5 cellular contexts compared by ENCODE assay signal in the genomic region with DNA sequence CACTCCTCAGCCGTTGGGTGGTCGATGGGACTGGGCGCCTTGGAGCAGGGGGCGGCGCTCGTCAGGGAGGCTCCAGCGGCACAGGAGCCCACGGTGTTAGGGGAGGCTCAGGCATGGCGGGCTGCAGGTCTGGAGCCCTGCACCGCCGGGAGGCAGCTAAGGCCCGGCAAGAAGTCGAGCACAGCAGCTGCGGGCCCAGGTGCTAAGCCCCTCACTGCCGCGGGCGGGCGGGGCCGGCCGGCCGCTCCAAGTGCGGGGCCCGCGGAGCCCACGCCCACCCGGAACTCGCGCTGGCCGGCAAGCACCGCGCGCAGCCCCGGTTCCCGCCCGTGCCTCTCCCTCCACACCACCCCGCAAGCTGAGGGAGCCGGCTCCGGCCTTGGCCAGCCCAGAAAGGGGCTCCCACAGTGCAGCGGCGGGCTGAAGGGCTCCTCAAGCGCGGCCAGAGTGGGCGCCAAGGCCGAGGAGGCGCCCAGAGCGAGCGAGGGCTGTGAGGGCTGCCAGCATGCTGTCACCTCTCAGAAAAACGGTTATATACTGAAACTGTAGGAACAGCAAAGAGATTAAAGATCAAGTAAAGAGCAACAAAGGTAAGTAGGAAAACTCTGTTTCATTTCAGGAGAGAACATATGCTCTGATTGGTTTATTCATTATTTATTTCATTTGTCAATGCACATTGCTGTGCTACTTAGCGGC.
A peak's percentile ranks its signal among the peaks of the same experiment; 100 is the strongest.
DNase-seq lines count a peak whose midpoint lies in the region; FAIRE-seq and TF ChIP-seq lines count a peak whose summit lies in the region.
"Not testable (repeated sequence)": the region's sequence is repeated elsewhere in the genome, so short reads cannot be mapped to it uniquely, and the experiment has no call there.

No MANE protein-coding gene starts in this region.

- not testable (repeated sequence) for H3K4me1 ChIP-seq in PC-9 (replicated peaks; ENCODE audit: insufficient read depth); kidney (ENCODE audit: control insufficient read depth in 1 of 2, insufficient read depth in 1 of 2, low read depth in 1 of 2, low read length in 2 of 2)

- CTCF ChIA-PET in PC-9 (lab: Charles Lee): not testable (repeated sequence)

- H3K9ac ChIP-seq in kidney (ENCODE audit: low read length in 2 of 2): not testable (repeated sequence)

- H3K27ac ChIP-seq in PC-9; kidney (ENCODE audit: low read depth in 2 of 2, low read length in 2 of 2): not testable (repeated sequence)

- TF ChIP-seq CTCF in PC-9 (conservative IDR thresholded peaks at IDR 0.05); kidney (IDR thresholded peaks at IDR 0.05; ENCODE audit: borderline replicate concordance, extremely low read depth, insufficient read depth): not testable (repeated sequence)

- not testable (repeated sequence) for H3K27me3 ChIP-seq in PC-9 (ENCODE audit: insufficient read depth, low read depth)

- not testable (repeated sequence) for H4K20me1 ChIP-seq in PC-9 (ENCODE audit: insufficient read depth)

- FAIRE-seq in kidney (lab: Jason Lieb, UNC): not testable (repeated sequence)

- not testable (repeated sequence) for BruUV-seq in PC-9 (replicated peaks; lab: Mats Ljungman, UMichigan)

- peak overlapping the region; percentile 40; the same call in 1 of the 2 replicates for H2AFZ ChIP-seq in PC-9

- H3K4me3 ChIP-seq in PC-9: peak overlapping the region; percentile 37; the same call in 1 of the 2 replicates
- not testable (repeated sequence) for H3K4me3 ChIP-seq in kidney (ENCODE audit: low read length in 2 of 2)

- H3F3A ChIP-seq in PC-9 (ENCODE audit: insufficient read depth, low read depth): not testable (repeated sequence)

- DNase-seq in DMS53 (lab: John Stamatoyannopoulos, UW) (peak; percentile 73), NCI-H2227 (lab: John Stamatoyannopoulos, UW; ENCODE audit: unreplicated experiment) (peak; percentile 50), activated gamma-delta T cell (lab: John Stamatoyannopoulos, UW) (peak; percentile 5), kidney (peak; percentile 49)
- DNase-seq in PC-9: not testable (repeated sequence)

- not testable (repeated sequence) for H3K9me2 ChIP-seq in PC-9 (ENCODE audit: insufficient read depth)

- not testable (repeated sequence) for H3K36me3 ChIP-seq in PC-9 (ENCODE audit: low read depth); kidney (ENCODE audit: control insufficient read depth in 1 of 2, insufficient read depth in 2 of 2, low read length in 2 of 2)

- intact Hi-C loops in PC-9 (cut with micrococcal nuclease; ENCODE audit: unreplicated experiment): loop anchor here (2.0 kb wide), 2 partner anchors 21 to 53 kb away; no protein-coding TSS in a partner anchor
- intact Hi-C loops in kidney (cut with DNase I): not testable (repeated sequence)

- H3K79me2 ChIP-seq in PC-9 (ENCODE audit: low read depth): not testable (repeated sequence)

- not testable (repeated sequence) for H3K9me3 ChIP-seq in PC-9 (ENCODE audit: insufficient read depth, low read depth); kidney (ENCODE audit: control insufficient read depth in 1 of 2, low read length in 2 of 2)

- peak overlapping the region; percentile 46 for H3K4me2 ChIP-seq in PC-9

- POLR2A ChIA-PET in PC-9 (lab: Charles Lee; ENCODE audit: unreplicated experiment): not testable (repeated sequence)
